1 cellular context compared by ENCODE assay signal in the genomic region with DNA sequence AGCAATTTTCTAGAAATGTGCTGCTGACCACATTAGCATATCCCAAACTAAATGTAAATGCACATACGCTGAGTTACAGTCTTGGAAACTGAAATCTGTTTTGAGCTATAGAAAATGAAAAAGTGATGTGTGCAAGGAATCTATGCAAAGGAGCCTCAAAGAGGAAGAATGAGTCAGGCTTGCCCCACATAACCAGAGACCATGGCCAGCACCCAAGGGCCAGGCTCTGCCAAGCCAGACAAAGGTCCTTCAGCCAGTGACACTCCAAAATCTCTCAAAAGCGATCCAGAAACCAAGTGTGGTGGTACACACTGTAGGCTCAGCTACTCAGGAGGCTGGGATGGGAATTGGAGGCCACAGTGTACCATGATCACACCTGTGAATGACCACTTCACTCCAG.
TF ChIP-seq lines count a peak whose summit lies in the region.

No MANE protein-coding gene starts in this region.

TF ChIP-seq in H1, 55 proteins besides CTCF, POLR2A, EP300 and RAD21:
- TF ChIP-seq CTBP2 (IDR thresholded peaks at IDR 0.05; ENCODE audit: borderline replicate concordance, insufficient read depth, insufficient read length, low read length) (no peak), KDM1A (IDR thresholded peaks at IDR 0.05; ENCODE audit: borderline replicate concordance, low read length) (no peak), YY1 (IDR thresholded peaks at IDR 0.05; ENCODE audit: low read depth, low read length) (no peak), FOSL1 (IDR thresholded peaks at IDR 0.05; ENCODE audit: insufficient read depth, low read depth, low read length) (no peak), RXRA (IDR thresholded peaks at IDR 0.05; ENCODE audit: insufficient read depth, low read depth, low read length) (no peak), KDM5A (IDR thresholded peaks at IDR 0.05; ENCODE audit: low read length) (no peak), CBX8 (IDR thresholded peaks at IDR 0.05; ENCODE audit: borderline replicate concordance, low read depth, low read length) (no peak), EZH2 (IDR thresholded peaks at IDR 0.05; ENCODE audit: low read depth, low read length, severe bottlenecking) (no peak), HDAC6 (IDR thresholded peaks at IDR 0.05; ENCODE audit: low read depth, low read length) (no peak), JUND (IDR thresholded peaks at IDR 0.05; ENCODE audit: low read length) (no peak), POU5F1 (IDR thresholded peaks at IDR 0.05; ENCODE audit: low read depth, low read length) (no peak), SP1 (IDR thresholded peaks at IDR 0.05; ENCODE audit: low read depth, low read length) (no peak), SIRT6 (IDR thresholded peaks at IDR 0.05; ENCODE audit: low read length) (no peak), SUZ12 (IDR thresholded peaks at IDR 0.05; ENCODE audit: low read length) (no peak), KDM4A (IDR thresholded peaks at IDR 0.05; ENCODE audit: low read depth, low read length, severe bottlenecking) (no peak), CHD2 (IDR thresholded peaks at IDR 0.05; ENCODE audit: low read length) (no peak), TBP (IDR thresholded peaks at IDR 0.05; ENCODE audit: low read depth, low read length) (no peak), SP4 (IDR thresholded peaks at IDR 0.05; ENCODE audit: low read length) (no peak)
- TF ChIP-seq, protein P1, sequence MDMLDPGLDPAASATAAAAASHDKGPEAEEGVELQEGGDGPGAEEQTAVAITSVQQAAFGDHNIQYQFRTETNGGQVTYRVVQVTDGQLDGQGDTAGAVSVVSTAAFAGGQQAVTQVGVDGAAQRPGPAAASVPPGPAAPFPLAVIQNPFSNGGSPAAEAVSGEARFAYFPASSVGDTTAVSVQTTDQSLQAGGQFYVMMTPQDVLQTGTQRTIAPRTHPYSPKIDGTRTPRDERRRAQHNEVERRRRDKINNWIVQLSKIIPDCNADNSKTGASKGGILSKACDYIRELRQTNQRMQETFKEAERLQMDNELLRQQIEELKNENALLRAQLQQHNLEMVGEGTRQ (IDR thresholded peaks at IDR 0.05; ENCODE audit: low read length): no peak
